ENCODE assay signal across 14 cellular contexts in genomic region chr1:37537378-37537777, GRCh38. TPM values are rescaled to one million over a fixed set of nuclear protein-coding genes. Genes with fewer than 3 reads are reported as not detected.
DNase-seq lines count a peak whose midpoint lies in the region; ATAC-seq and TF ChIP-seq lines count a peak whose summit lies in the region.
"Had no signal": no experiment of that assay in that cellular context is flagged by ENCODE, and none has a peak within 500 bp of the region (broad histone marks: within the 10 kb centered on the region; RNA-seq: fewer than 3 reads in every experiment).

No MANE protein-coding gene starts in this region.

- peaks cover 74% of the 10 kb centered on the region for H3K36me3 Mint-ChIP-seq in CD8-positive, alpha-beta T cell
- peaks cover 19 to 61% (median 29%) of the 10 kb centered on the region in 5 donors for H3K36me3 Mint-ChIP-seq in naive thymus-derived CD4-positive, alpha-beta T cell

- H3K27ac Mint-ChIP-seq in CD8-positive, alpha-beta T cell = peak overlapping the region; percentile 20
- peak overlapping the region in 2 of 9 donors; percentile 44 to 60 for H3K27ac Mint-ChIP-seq in naive thymus-derived CD4-positive, alpha-beta T cell
- H3K27ac Mint-ChIP-seq: activated naive CD4-positive, alpha-beta T cell treated with anti-CD3 and anti-CD28 coated beads, Interleukin-2, amount 50 U/mL, for 24 hours; WTC11 had no signal

- no peak overlapping the region for H3K27ac ChIP-seq in CD8-positive, alpha-beta T cell (ENCODE audit: low read depth, low read length)
- H3K27ac ChIP-seq in liver (ENCODE audit: low read depth in 1 of 2, low read length in 2 of 2) (peak overlapping the region; percentile 71 to 86), esophagus muscularis mucosa (replicated peaks in 1 of 4) (peak overlapping the region in 1 of 4 donors; percentile 16)
- no peak overlapping the region for H3K27ac ChIP-seq in naive thymus-derived CD4-positive, alpha-beta T cell (ENCODE audit: low read depth, low read length)

- in situ Hi-C loops in astrocyte of the spinal cord (cut with HindIII; ENCODE audit: low sequenced_read_pairs) = no loop called here

- H3K4me3 ChIP-seq in CD8-positive, alpha-beta T cell (ENCODE audit: low read depth, low read length) = no peak overlapping the region
- H3K4me3 ChIP-seq in astrocyte of the spinal cord (ENCODE audit: low read depth, low read length) = no peak overlapping the region
- no peak overlapping the region for H3K4me3 ChIP-seq in liver (ENCODE audit: low read depth in 1 of 3, low read length in 3 of 3)
- H3K4me3 ChIP-seq in naive thymus-derived CD4-positive, alpha-beta T cell (ENCODE audit: low read length) = no peak overlapping the region
- no peak overlapping the region for H3K4me3 ChIP-seq in esophagus muscularis mucosa

- H3K36me3 ChIP-seq in CD8-positive, alpha-beta T cell (ENCODE audit: insufficient read depth, low read length) = peaks cover 31% of the 10 kb centered on the region
- H3K36me3 ChIP-seq in liver (ENCODE audit: control insufficient read depth in 4 of 4, insufficient read depth in 3 of 4, low read depth in 1 of 4, low read length in 3 of 4) (peaks cover 0 to 32% (median 28%) of the 10 kb centered on the region in 4 donors), esophagus muscularis mucosa (peaks cover 44 to 71% (median 58%) of the 10 kb centered on the region in 4 donors)
- peaks cover 8 to 53% (median 16%) of the 10 kb centered on the region in 3 experiments for H3K36me3 ChIP-seq in naive thymus-derived CD4-positive, alpha-beta T cell (ENCODE audit: control insufficient read depth in 2 of 3, insufficient read depth in 3 of 3, low read length in 3 of 3)

- H3K27me3 ChIP-seq in CD8-positive, alpha-beta T cell (ENCODE audit: insufficient read depth, low read length) = no peaks in the 10 kb centered on the region
- H3K27me3 ChIP-seq in liver (ENCODE audit: control insufficient read depth in 4 of 4, insufficient read depth in 4 of 4, low read length in 3 of 4) = no peaks in the 10 kb centered on the region
- H3K27me3 ChIP-seq in naive thymus-derived CD4-positive, alpha-beta T cell (ENCODE audit: control insufficient read depth in 2 of 2, insufficient read depth in 2 of 2, low read length in 2 of 2) = no peaks in the 10 kb centered on the region
- H3K27me3 ChIP-seq in esophagus muscularis mucosa = no peaks in the 10 kb centered on the region

- peaks cover 8% of the 10 kb centered on the region for H3K4me1 Mint-ChIP-seq in CD8-positive, alpha-beta T cell (ENCODE audit: low read depth)
- H3K4me1 Mint-ChIP-seq in naive thymus-derived CD4-positive, alpha-beta T cell = peaks cover 4 to 22% (median 12%) of the 10 kb centered on the region in 7 donors
- H3K4me1 Mint-ChIP-seq: neural crest cell, WTC11 had no signal

- TF ChIP-seq RAD21 in liver (IDR thresholded peaks at IDR 0.05) = peak; percentile 27 to 31

- DNase-seq in CD8-positive, alpha-beta T cell = no peak
- DNase-seq in M059J (ENCODE audit: low read depth) (peak; percentile 91), astrocyte of the spinal cord (ENCODE audit: low read depth, low spot score) (peak; percentile 73), HPDE6-E6E7 (ENCODE audit: extremely low spot score) (no peak), esophagus muscularis mucosa (ENCODE audit: extremely low spot score) (no peak)
- DNase-seq in naive thymus-derived CD4-positive, alpha-beta T cell = no peak
- DNase-seq: Calu3, NCI-H2227 treated with DMSO at 0.1 percent for 48 hours, SHP77 treated with DMSO at 0.1 percent for 48 hours had no signal

- H3K4me3 Mint-ChIP-seq in CD8-positive, alpha-beta T cell = no peak overlapping the region
- H3K4me3 Mint-ChIP-seq in naive thymus-derived CD4-positive, alpha-beta T cell = no peak overlapping the region
- H3K4me3 Mint-ChIP-seq: activated naive CD4-positive, alpha-beta T cell treated with anti-CD3 and anti-CD28 coated beads, Interleukin-2, amount 50 U/mL, for 24 hours; neural crest cell; WTC11 had no signal

- intact Hi-C loops in CD8-positive, alpha-beta T cell (cut with DNase I, micrococcal nuclease) = no loop called here
- intact Hi-C loops in naive thymus-derived CD4-positive, alpha-beta T cell (cut with micrococcal nuclease) = no loop called here
- intact Hi-C loops in esophagus muscularis mucosa (cut with DNase I) = no loop called here

- 64% methylated on average over 2 of the region's 2 CpGs for WGBS in liver
- 80% methylated on average over 2 of the region's 2 CpGs for WGBS in esophagus muscularis mucosa

- no peaks in the 10 kb centered on the region for H3K27me3 Mint-ChIP-seq in CD8-positive, alpha-beta T cell (ENCODE audit: low read depth)
- no peaks in the 10 kb centered on the region for H3K27me3 Mint-ChIP-seq in naive thymus-derived CD4-positive, alpha-beta T cell
- H3K27me3 Mint-ChIP-seq: activated naive CD4-positive, alpha-beta T cell treated with anti-CD3 and anti-CD28 coated beads, Interleukin-2, amount 50 U/mL, for 24 hours had no signal

- no peak for TF ChIP-seq POLR2A in esophagus muscularis mucosa (IDR thresholded peaks at IDR 0.05; ENCODE audit: low read depth)

- CTCF ChIA-PET in CD8-positive, alpha-beta T cell (lab: Charles Lee) = no interaction called here
- CTCF ChIA-PET in naive thymus-derived CD4-positive, alpha-beta T cell (lab: Charles Lee) = no interaction called here

- TF ChIP-seq EP300 in esophagus muscularis mucosa (IDR thresholded peaks at IDR 0.05) = no peak

- no peaks in the 10 kb centered on the region for H3K9me3 ChIP-seq in CD8-positive, alpha-beta T cell (ENCODE audit: low read length)
- H3K9me3 ChIP-seq in liver (ENCODE audit: control insufficient read depth in 4 of 4, low read length in 3 of 4) = no peaks in the 10 kb centered on the region
- H3K9me3 ChIP-seq in naive thymus-derived CD4-positive, alpha-beta T cell (ENCODE audit: control insufficient read depth in 2 of 3, low read length in 3 of 3) = no peaks in the 10 kb centered on the region
- H3K9me3 ChIP-seq in esophagus muscularis mucosa = no peaks in the 10 kb centered on the region

- POLR2A ChIA-PET in CD8-positive, alpha-beta T cell (lab: Charles Lee) = no interaction called here
- POLR2A ChIA-PET in naive thymus-derived CD4-positive, alpha-beta T cell (lab: Charles Lee) = interaction anchor here (0.6 kb wide), 1 partner anchor 42 kb away, joined by 3 read pairs; no protein-coding TSS in a partner anchor

- ATAC-seq in CD8-positive, alpha-beta T cell = no peak
- ATAC-seq in naive thymus-derived CD4-positive, alpha-beta T cell = no peak
- no peak for ATAC-seq in HG03175 (IDR thresholded peaks at IDR 0.05; ENCODE audit: unreplicated experiment)
- ATAC-seq: WTC11 had no signal

- TF ChIP-seq CTCF in CD8-positive, alpha-beta T cell (IDR thresholded peaks at IDR 0.05) = no peak
- no peak for TF ChIP-seq CTCF in astrocyte of the spinal cord (IDR thresholded peaks at IDR 0.05; ENCODE audit: low read depth, low read length)
- TF ChIP-seq CTCF in liver (IDR thresholded peaks at IDR 0.05; ENCODE audit: low read depth, low read length, missing input control) = no peak
- no peak for TF ChIP-seq CTCF in esophagus muscularis mucosa (IDR thresholded peaks at IDR 0.05)

- peak overlapping the region in 1 of 2 donors; percentile 59 for H3K9ac ChIP-seq in liver (ENCODE audit: low read depth in 1 of 2, low read length in 2 of 2)

- no peaks in the 10 kb centered on the region for H3K4me1 ChIP-seq in CD8-positive, alpha-beta T cell (ENCODE audit: insufficient read depth, low read length)
- H3K4me1 ChIP-seq in liver (ENCODE audit: control insufficient read depth in 4 of 4, insufficient read depth in 4 of 4, low read length in 3 of 4) = peaks cover 0 to 19% (median 2%) of the 10 kb centered on the region in 4 donors
- no peaks in the 10 kb centered on the region for H3K4me1 ChIP-seq in naive thymus-derived CD4-positive, alpha-beta T cell (ENCODE audit: control insufficient read depth in 2 of 2, insufficient read depth in 2 of 2, low read length in 2 of 2)
- H3K4me1 ChIP-seq in esophagus muscularis mucosa = peaks cover 15 to 22% (median 16%) of the 10 kb centered on the region in 4 donors

- H3K9me3 Mint-ChIP-seq in CD8-positive, alpha-beta T cell = no peaks in the 10 kb centered on the region
- H3K9me3 Mint-ChIP-seq in naive thymus-derived CD4-positive, alpha-beta T cell = peaks cover 0 to 1% (median 0%) of the 10 kb centered on the region in 11 donors
- H3K9me3 Mint-ChIP-seq: activated naive CD4-positive, alpha-beta T cell treated with anti-CD3 and anti-CD28 coated beads, Interleukin-2, amount 50 U/mL, for 24 hours; neural crest cell; WTC11 had no signal

TF ChIP-seq in liver, 16 proteins besides CTCF, POLR2A, EP300 and RAD21 (continues in another document):
- TF ChIP-seq YY1 (IDR thresholded peaks at IDR 0.05) = peak; percentile 39

RNA-seq across cellular contexts. Expression of gene SNIP1, which starts 16.7 kb away (rescaled TPM):
- total RNA-seq in CD8-positive, alpha-beta T cell = 10 to 100 TPM; 71.7 to 84.2 TPM
- 6.4 and 24.4 TPM in 2 replicates for total RNA-seq in M059J (2014; rRNA removed; shearing (Covaris generic))
- total RNA-seq in liver (1 to 10 TPM; 7.9 to 9.7 TPM), esophagus muscularis mucosa (10 to 100 TPM in 3 of 4 donors, 1 to 10 TPM in 1; 9.8 to 19.9 (median 12.1) TPM)
- polyA plus RNA-seq in liver = 1 to 10 TPM; 1.8 to 2.8 TPM
- 10 to 100 TPM; 27.8 to 53.6 (median 36.7) TPM for total RNA-seq in naive thymus-derived CD4-positive, alpha-beta T cell
- polyA plus RNA-seq in naive thymus-derived CD4-positive, alpha-beta T cell = 1 to 10 TPM; 5.2 to 5.5 TPM

RNA-seq across cellular contexts. Expression of gene DNALI1, which starts 19.4 kb away (rescaled TPM):
- total RNA-seq in CD8-positive, alpha-beta T cell = not detected
- total RNA-seq in M059J (2014; rRNA removed; shearing (Covaris generic)) = 0.49 and 1.9 TPM in 2 replicates
- 1 to 10 TPM; 1.5 to 3.1 TPM for total RNA-seq in liver
- 1 to 10 TPM; 5.2 to 8.6 TPM for polyA plus RNA-seq in liver
- total RNA-seq in naive thymus-derived CD4-positive, alpha-beta T cell = under 1 TPM in 3 of 5 experiments, not detected in 2; 0.11 to 0.50 (median 0.24) TPM
- polyA plus RNA-seq in naive thymus-derived CD4-positive, alpha-beta T cell = not detected
- 10 to 100 TPM; 10.4 to 15.7 (median 13.6) TPM for total RNA-seq in esophagus muscularis mucosa

RNA-seq across cellular contexts. Expression of gene MEAF6, which starts 22.8 kb away (rescaled TPM):
- 10 to 100 TPM; 43.4 to 46.0 TPM for total RNA-seq in CD8-positive, alpha-beta T cell
- 112 and 148 TPM in 2 replicates for total RNA-seq in M059J (2014; rRNA removed; shearing (Covaris generic))
- total RNA-seq in liver (10 to 100 TPM; 23.5 to 25.3 TPM), esophagus muscularis mucosa (100 to 1,000 TPM in 1 of 4 donors, 10 to 100 TPM in 3; 55.2 to 100 (median 78.3) TPM)
- 10 to 100 TPM; 18.7 to 18.8 TPM for polyA plus RNA-seq in liver
- total RNA-seq in naive thymus-derived CD4-positive, alpha-beta T cell = 10 to 100 TPM; 45.0 to 89.5 (median 57.7) TPM
- 100 to 1,000 TPM; 117 to 138 TPM for polyA plus RNA-seq in naive thymus-derived CD4-positive, alpha-beta T cell

RNA-seq across cellular contexts. Expression of gene GNL2, which starts 58.4 kb away (rescaled TPM):
- total RNA-seq in CD8-positive, alpha-beta T cell = 10 to 100 TPM; 54.6 to 55.2 TPM
- total RNA-seq in M059J (2014; rRNA removed; shearing (Covaris generic)) = 54.7 and 79.0 TPM in 2 replicates
- total RNA-seq in liver = 10 to 100 TPM; 27.6 to 29.2 TPM
- polyA plus RNA-seq in liver = 10 to 100 TPM; 14.8 to 15.0 TPM
- 10 to 100 TPM; 33.3 to 60.9 (median 56.0) TPM for total RNA-seq in naive thymus-derived CD4-positive, alpha-beta T cell
- polyA plus RNA-seq in naive thymus-derived CD4-positive, alpha-beta T cell = 10 to 100 TPM; 41.7 to 66.7 TPM
- 10 to 100 TPM; 25.1 to 36.4 (median 27.0) TPM for total RNA-seq in esophagus muscularis mucosa

Comparison
In these comparisons a context has a peak if more than half of its experiments do, and no peak if none do; other contexts are left out.
1. DNase-seq: peak in M059J (single experiment) and astrocyte of the spinal cord (single experiment); none in CD8-positive, alpha-beta T cell (0 of 7), HPDE6-E6E7 (single experiment), naive thymus-derived CD4-positive, alpha-beta T cell (0 of 9) and esophagus muscularis mucosa (single experiment).
2. H3K27ac ChIP-seq: peak in liver (2 of 2); none in CD8-positive, alpha-beta T cell (single experiment) and naive thymus-derived CD4-positive, alpha-beta T cell (single experiment).